ENCODE assay signal across 3 cellular contexts in the genomic region with DNA sequence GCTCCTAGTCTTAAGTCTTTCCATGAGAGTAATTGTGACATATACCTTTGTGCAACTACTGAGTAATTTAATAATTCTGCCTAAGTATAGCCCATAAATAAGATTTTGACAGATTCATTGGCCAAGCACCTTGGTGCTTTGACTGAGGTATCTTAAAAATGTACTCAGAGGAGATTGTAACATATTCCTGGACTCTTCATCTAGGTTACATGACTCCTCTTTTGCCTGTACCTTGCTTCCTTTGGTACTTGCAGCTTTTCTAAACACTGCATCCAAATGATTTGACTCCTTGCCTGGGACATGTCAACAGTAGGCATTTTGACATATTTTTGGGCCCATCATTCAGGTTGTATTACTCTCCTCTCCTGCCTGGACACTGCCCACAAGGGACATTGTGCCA.
"Had no signal": no experiment of that assay in that cellular context is flagged by ENCODE, and none has a peak within 500 bp of the region (broad histone marks: within the 10 kb centered on the region; RNA-seq: fewer than 3 reads in every experiment).

No MANE protein-coding gene starts in this region.

- ATAC-seq: GM12878 had no signal

- DNase-seq: GDM1, GF-D8 had no signal

- H3K4me3 ChIP-seq: GM12878 had no signal
